Comparison of ENCODE assay signal across 26 cellular contexts in the genomic region with DNA sequence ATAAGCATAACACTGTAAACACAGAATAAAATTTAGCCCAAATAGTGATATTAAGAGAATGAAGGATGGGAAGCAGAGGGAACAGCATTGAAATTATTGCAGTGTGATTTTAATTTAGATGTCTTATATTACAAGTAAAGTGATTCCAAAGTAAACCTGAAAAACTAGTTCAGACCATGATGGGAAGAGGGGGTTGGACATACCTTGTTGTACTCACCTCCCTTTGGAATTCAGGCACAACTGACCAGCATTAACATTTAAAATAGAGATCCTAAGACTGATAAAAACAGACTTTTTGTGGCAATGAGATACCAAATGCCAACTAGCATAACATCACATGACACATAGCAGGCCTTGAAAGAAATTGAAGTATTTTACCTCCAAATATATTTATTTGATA.
"Had no signal": no experiment of that assay in that cellular context is flagged by ENCODE, and none has a peak within 500 bp of the region (broad histone marks: within the 10 kb centered on the region; RNA-seq: fewer than 3 reads in every experiment).

No MANE protein-coding gene starts in this region.

- H3K27me3 ChIP-seq: esophagus muscularis mucosa, foreskin keratinocyte, gastroesophageal sphincter, heart left ventricle, hepatocyte, pancreas, right lobe of liver, suprapubic skin, transverse colon had no signal

- H2AFZ ChIP-seq: hepatocyte had no signal

- H3K36me3 ChIP-seq: esophagus muscularis mucosa, gastroesophageal sphincter, heart left ventricle, neutrophil, pancreas, right lobe of liver, suprapubic skin, transverse colon had no signal

- H3K9me3 ChIP-seq: gastroesophageal sphincter, mucosa of descending colon, neutrophil, pancreas, right lobe of liver, suprapubic skin, transverse colon had no signal

- H3K4me1 Mint-ChIP-seq: mesothelial cell of epicardium; naive B cell; stimulated activated naive B cell treated with anti-CD40 and anti-IgM and Interleukin-4, amounts not matched to agents 10 μg/mL and 1 μg/mL and 100 μg/mL, for 72 hours had no signal

- H3K27ac Mint-ChIP-seq: mesothelial cell of epicardium; naive B cell; natural killer cell treated with Interleukin-12 subunit alpha and Interleukin-12 subunit beta and Interleukin-15 and Interleukin-18, amount 100 ng/mL, for 72 hours; progenitor cell of endocrine pancreas; stimulated activated naive B cell treated with anti-CD40 and anti-IgM and Interleukin-4, amounts not matched to agents 10 μg/mL and 1 μg/mL and 100 μg/mL, for 72 hours; stimulated activated naive CD8-positive, alpha-beta T cell treated with anti-CD3 and anti-CD28 coated beads, Interleukin-15, Interleukin-2, amounts not matched to agents 100 ng/mL and 50 ng/mL, for 24 hours had no signal

- H3K27me3 Mint-ChIP-seq: naive B cell, progenitor cell of endocrine pancreas had no signal

- H3K4me2 ChIP-seq: hepatocyte had no signal

- DNase-seq: cortex of kidney; heart left ventricle; kidney; mesenchymal stem cell; mucosa of descending colon; naive B cell; pancreas; right lobe of liver; small intestine; stimulated activated CD4-positive, alpha-beta T cell treated with anti-CD3 and anti-CD28 coated beads, Interleukin-15, amount 100 ng/mL, for 24 hours; stimulated activated CD4-positive, alpha-beta T cell treated with anti-CD3 and anti-CD28 coated beads, Interleukin-2, amount 100 ng/mL, for 48 hours; stimulated activated naive B cell treated with anti-CD40 and anti-IgM and Interleukin-4, amounts not matched to agents 10 μg/mL and 1 μg/mL and 100 μg/mL, for 72 hours; transverse colon had no signal

- H3K9me3 Mint-ChIP-seq: natural killer cell treated with Interleukin-12 subunit alpha and Interleukin-12 subunit beta and Interleukin-15 and Interleukin-18, amount 100 ng/mL, for 72 hours; stimulated activated naive CD8-positive, alpha-beta T cell treated with anti-CD3 and anti-CD28 coated beads, Interleukin-15, Interleukin-2, amounts not matched to agents 100 ng/mL and 50 ng/mL, for 24 hours had no signal

- H3K4me3 ChIP-seq: esophagus muscularis mucosa, gastroesophageal sphincter, heart left ventricle, hepatocyte, lung, mucosa of descending colon, pancreas, right lobe of liver, suprapubic skin, transverse colon had no signal

- H3K36me3 Mint-ChIP-seq: mesothelial cell of epicardium; stimulated activated naive B cell treated with anti-CD40 and anti-IgM and Interleukin-4, amounts not matched to agents 10 μg/mL and 1 μg/mL and 100 μg/mL, for 72 hours had no signal

- H3K27ac ChIP-seq: esophagus muscularis mucosa, foreskin keratinocyte, gastroesophageal sphincter, heart left ventricle, neutrophil, pancreas, right lobe of liver, suprapubic skin, transverse colon had no signal

- H3K4me1 ChIP-seq: esophagus muscularis mucosa, pancreas, right lobe of liver, suprapubic skin, transverse colon had no signal

- H3K4me3 Mint-ChIP-seq: mesothelial cell of epicardium; naive B cell; natural killer cell treated with Interleukin-12 subunit alpha and Interleukin-12 subunit beta and Interleukin-15 and Interleukin-18, amount 100 ng/mL, for 72 hours; neural crest cell; stimulated activated naive B cell treated with anti-CD40 and anti-IgM and Interleukin-4, amounts not matched to agents 10 μg/mL and 1 μg/mL and 100 μg/mL, for 72 hours; stimulated activated naive CD8-positive, alpha-beta T cell treated with anti-CD3 and anti-CD28 coated beads, Interleukin-15, Interleukin-2, amounts not matched to agents 100 ng/mL and 50 ng/mL, for 24 hours had no signal

- ATAC-seq: foreskin keratinocyte; gastroesophageal sphincter; heart left ventricle; left lobe of liver; mucosa of descending colon; natural killer cell treated with Interleukin-12 subunit alpha and Interleukin-12 subunit beta and Interleukin-15 and Interleukin-18, amount 100 ng/mL, for 72 hours; pancreas; right lobe of liver; stimulated activated naive B cell treated with anti-CD40 and anti-IgM and Interleukin-4, amounts not matched to agents 10 μg/mL and 1 μg/mL and 100 μg/mL, for 72 hours had no signal

- H3K79me2 ChIP-seq: hepatocyte had no signal
